In genomic region chr1:157994081-157994581, GRCh38 we compare ENCODE assay signal across 10 cellular contexts. TPM values are rescaled to one million over a fixed set of nuclear protein-coding genes. Genes with fewer than 3 reads are reported as not detected.
DNase-seq lines count a peak whose midpoint lies in the region; ATAC-seq, FAIRE-seq and TF ChIP-seq lines count a peak whose summit lies in the region.
"Had no signal": no experiment of that assay in that cellular context is flagged by ENCODE, and none has a peak within 500 bp of the region (broad histone marks: within the 10 kb centered on the region; RNA-seq: fewer than 3 reads in every experiment).

No MANE protein-coding gene starts in this region.

- POLR2A ChIA-PET in endothelial cell of umbilical vein (lab: Charles Lee) = interaction anchor here (0.9 to 1.6 kb wide), 2 partner anchors 16 to 44 kb away, joined by 3 read pairs; no protein-coding TSS in a partner anchor

- H3K4me1 ChIP-seq in endothelial cell of umbilical vein (ENCODE audit: control insufficient read depth, extremely low read depth, insufficient read depth, low read length) (peaks cover 19% of the 10 kb centered on the region), mucosa of descending colon (ENCODE audit: low read depth) (peaks cover 2% of the 10 kb centered on the region), upper lobe of right lung (peaks cover 18% of the 10 kb centered on the region)

- CTCF ChIA-PET in endothelial cell of umbilical vein (lab: Charles Lee) = interaction anchor here (0.6 to 11.5 kb wide), 13 partner anchors 11 to 565 kb away, joined by 3 to 460 read pairs (median 7); no protein-coding TSS in a partner anchor

- ATAC-seq in mucosa of descending colon = peak; percentile 8
- peak; percentile 8 for ATAC-seq in upper lobe of right lung
- no peak for ATAC-seq in HG03521 (IDR thresholded peaks at IDR 0.05; ENCODE audit: unreplicated experiment)

- TF ChIP-seq CTCF in endothelial cell of umbilical vein (IDR thresholded peaks at IDR 0.05; ENCODE audit: extremely low read depth in 1 of 2, insufficient read depth in 1 of 2, low read depth in 1 of 2, low read length in 2 of 2) (no peak), mucosa of descending colon (IDR thresholded peaks at IDR 0.05) (no peak), upper lobe of right lung (IDR thresholded peaks at IDR 0.05) (no peak)

- peak overlapping the region; percentile 23 for H3K27ac ChIP-seq in endothelial cell of umbilical vein (ENCODE audit: insufficient read depth, low read depth, low read length)
- peak overlapping the region; percentile 87 for H3K27ac ChIP-seq in upper lobe of right lung

- intact Hi-C loops in endothelial cell of umbilical vein (cut with micrococcal nuclease) (loop anchor here (1.0 to 2.0 kb wide), 2 partner anchors 15 to 25 kb away; no protein-coding TSS in a partner anchor), mucosa of descending colon (cut with DNase I, micrococcal nuclease) (loop anchor here (5.0 kb wide), 2 partner anchors 43 to 93 kb away; no protein-coding TSS in a partner anchor), upper lobe of right lung (cut with DNase I) (loop anchor here (5.0 kb wide), 2 partner anchors 43 to 98 kb away; no protein-coding TSS in a partner anchor)

- no peaks in the 10 kb centered on the region for H3K36me3 Mint-ChIP-seq in activated naive CD4-positive, alpha-beta T cell treated with anti-CD3 and anti-CD28 coated beads, Interleukin-2, amount 50 U/mL, for 24 hours

- H3K9ac ChIP-seq in endothelial cell of umbilical vein (replicated peaks; ENCODE audit: extremely low read depth, insufficient read depth, low read length) = peak overlapping the region; percentile 60

- peak; percentile 52 for FAIRE-seq in endothelial cell of umbilical vein (lab: Jason Lieb, UNC)

- dilution Hi-C loops in endothelial cell of umbilical vein (cut with MboI; ENCODE audit: extremely low pct_ligation_motif_present, low sequenced_read_pairs) = no loop called here

- H3K27me3 ChIP-seq in endothelial cell of umbilical vein (ENCODE audit: control insufficient read depth in 2 of 2, insufficient read depth in 2 of 2, low read length in 2 of 2) (peaks cover 4 to 9% of the 10 kb centered on the region in 2 experiments), upper lobe of right lung (peaks cover 11% of the 10 kb centered on the region)

- no peak for TF ChIP-seq POLR2A in endothelial cell of umbilical vein (IDR thresholded peaks at IDR 0.05; ENCODE audit: low read depth, low read length)

- H3K79me2 ChIP-seq in endothelial cell of umbilical vein (ENCODE audit: control insufficient read depth, insufficient read depth, low read length) = peaks cover 47% of the 10 kb centered on the region

- no TSS peak for BruUV-seq in endothelial cell of umbilical vein (replicated peaks; lab: Mats Ljungman, UMichigan)

- peaks cover 22% of the 10 kb centered on the region for H3K27me3 Mint-ChIP-seq in activated naive CD4-positive, alpha-beta T cell treated with anti-CD3 and anti-CD28 coated beads, Interleukin-2, amount 50 U/mL, for 24 hours

- H3K9me3 Mint-ChIP-seq in activated naive CD4-positive, alpha-beta T cell treated with anti-CD3 and anti-CD28 coated beads, Interleukin-2, amount 50 U/mL, for 24 hours = no peaks in the 10 kb centered on the region

- H3K9me1 ChIP-seq in endothelial cell of umbilical vein (replicated peaks; ENCODE audit: control insufficient read depth, extremely low read depth, insufficient read depth, low read length) = no peaks in the 10 kb centered on the region

- H3K4me1 Mint-ChIP-seq in activated naive CD4-positive, alpha-beta T cell treated with anti-CD3 and anti-CD28 coated beads, Interleukin-2, amount 50 U/mL, for 24 hours = peaks cover 11% of the 10 kb centered on the region

- H3K36me3 ChIP-seq in endothelial cell of umbilical vein (ENCODE audit: control insufficient read depth in 2 of 2, extremely low read depth in 1 of 2, insufficient read depth in 2 of 2, low read length in 2 of 2) = peaks cover 0 to 2% of the 10 kb centered on the region in 2 experiments
- no peaks in the 10 kb centered on the region for H3K36me3 ChIP-seq in mucosa of descending colon (ENCODE audit: low read depth)
- H3K36me3 ChIP-seq in upper lobe of right lung = no peaks in the 10 kb centered on the region

- H3K4me3 Mint-ChIP-seq in activated naive CD4-positive, alpha-beta T cell treated with anti-CD3 and anti-CD28 coated beads, Interleukin-2, amount 50 U/mL, for 24 hours = peak overlapping the region; percentile 15

- H3K27ac Mint-ChIP-seq in activated naive CD4-positive, alpha-beta T cell treated with anti-CD3 and anti-CD28 coated beads, Interleukin-2, amount 50 U/mL, for 24 hours = no peak overlapping the region
- H3K27ac Mint-ChIP-seq: CD4-positive, CD25-positive, alpha-beta regulatory T cell had no signal

- peak overlapping the region; percentile 45 for H2AFZ ChIP-seq in endothelial cell of umbilical vein (ENCODE audit: low read depth, low read length)

- no peaks in the 10 kb centered on the region for H3K9me3 ChIP-seq in endothelial cell of umbilical vein (replicated peaks; ENCODE audit: control insufficient read depth, insufficient read depth, low read length)
- no peaks in the 10 kb centered on the region for H3K9me3 ChIP-seq in mucosa of descending colon
- H3K9me3 ChIP-seq in upper lobe of right lung = no peaks in the 10 kb centered on the region

- H3K4me3 ChIP-seq in endothelial cell of umbilical vein (replicated peaks in 1 of 3; ENCODE audit: insufficient read depth in 1 of 3, low read depth in 1 of 3, low read length in 3 of 3) (peak overlapping the region; percentile 61 to 87 (median 77)), mucosa of descending colon (peak overlapping the region; percentile 20), upper lobe of right lung (peak overlapping the region; percentile 81)

- no peak for DNase-seq in activated naive CD4-positive, alpha-beta T cell treated with anti-CD3 and anti-CD28 coated beads, Interleukin-2, amount 50 U/mL, for 16 hours
- DNase-seq in endothelial cell of umbilical vein (ENCODE audit: low read depth, low spot score) = peak; percentile 25
- DNase-seq in mucosa of descending colon = no peak
- DNase-seq in upper lobe of right lung = no peak
- DNase-seq in stimulated activated CD4-positive, alpha-beta T cell treated with anti-CD3 and anti-CD28 coated beads, Interleukin-12 subunit alpha, Interleukin-12 subunit beta, amount 100 ng/mL, for 4 hours = no peak
- DNase-seq in NK-92 (lab: John Stamatoyannopoulos, UW; ENCODE audit: unreplicated experiment) = no peak
- DNase-seq: activated naive CD4-positive, alpha-beta T cell treated with Interleukin-2 at 50 U/mL for 16 hours; CD4-positive, CD25-positive, alpha-beta regulatory T cell had no signal

- H4K20me1 ChIP-seq in endothelial cell of umbilical vein (replicated peaks; ENCODE audit: control insufficient read depth, extremely low read depth, insufficient read depth, low read length) = no peaks in the 10 kb centered on the region

- peak overlapping the region; percentile 97 for H3K4me2 ChIP-seq in endothelial cell of umbilical vein (ENCODE audit: insufficient read depth, low read length)

TF ChIP-seq in endothelial cell of umbilical vein, 7 proteins besides CTCF, POLR2A, EP300 and RAD21:
- TF ChIP-seq POLR2AphosphoS5 (IDR thresholded peaks at IDR 0.05; ENCODE audit: insufficient read depth, low read depth, low read length) = no peak
- no peak for TF ChIP-seq JUN (IDR thresholded peaks at IDR 0.05; ENCODE audit: borderline replicate concordance, insufficient read depth, insufficient read length, low read depth)
- no peak for TF ChIP-seq FOS (IDR thresholded peaks at IDR 0.05; ENCODE audit: borderline replicate concordance, insufficient read depth, low read length)
- no peak for TF ChIP-seq GATA2 (IDR thresholded peaks at IDR 0.05; ENCODE audit: insufficient read depth, insufficient read length, low read depth, low read length)
- TF ChIP-seq MAX (IDR thresholded peaks at IDR 0.05; ENCODE audit: insufficient read depth, insufficient read length) = no peak
- TF ChIP-seq MYC (IDR thresholded peaks at IDR 0.05; ENCODE audit: low read depth, low read length) = no peak
- TF ChIP-seq EZH2 (IDR thresholded peaks at IDR 0.05; ENCODE audit: borderline replicate concordance, low read depth, low read length, severe bottlenecking) = no peak

RNA-seq across cellular contexts. Expression of gene KIRREL1, which starts 0.7 kb away (rescaled TPM):
- total RNA-seq in endothelial cell of umbilical vein (53.6 and 57.6 TPM in 2 replicates), mucosa of descending colon (10 to 100 TPM in 2 of 3 donors, 1 to 10 TPM in 1; 3.4 to 29.5 (median 13.5) TPM), upper lobe of right lung (40.8 TPM)
- 30.7 and 35.6 TPM in 2 replicates for polyA plus RNA-seq in endothelial cell of umbilical vein
- 25.8 and 25.9 TPM in 2 replicates for polyA plus RNA-seq in endothelial cell of umbilical vein (2011; cell fraction: cytosol; rRNA removed)
- polyA plus RNA-seq in endothelial cell of umbilical vein (2011; cell fraction: nucleus; rRNA removed) = 62.9 and 76.2 TPM in 2 replicates
- polyA plus RNA-seq in endothelial cell of umbilical vein (2012) = 39.0 and 44.6 TPM in 2 replicates
- 63.2 and 77.1 TPM in 2 replicates for polyA minus RNA-seq in endothelial cell of umbilical vein
- 21.1 TPM for polyA minus RNA-seq in endothelial cell of umbilical vein (2011; cell fraction: cytosol; rRNA and poly(A)+ RNA removed)
- 40.4 and 44.9 TPM in 2 replicates for polyA minus RNA-seq in endothelial cell of umbilical vein (2011; cell fraction: nucleus; rRNA and poly(A)+ RNA removed)
- total RNA-seq: CD4-positive, CD25-positive, alpha-beta regulatory T cell had no signal
- polyA plus RNA-seq: CD4-positive, CD25-positive, alpha-beta regulatory T cell had no signal

Comparison
In these comparisons a context has a peak if more than half of its experiments do, and no peak if none do; other contexts are left out.
1. H3K4me3 ChIP-seq: peak in every context shown above with its lines; median percentile 81 in upper lobe of right lung; 77 in endothelial cell of umbilical vein; 20 in mucosa of descending colon.